ENCODE assay signal across 3 cellular contexts in the genomic region with DNA sequence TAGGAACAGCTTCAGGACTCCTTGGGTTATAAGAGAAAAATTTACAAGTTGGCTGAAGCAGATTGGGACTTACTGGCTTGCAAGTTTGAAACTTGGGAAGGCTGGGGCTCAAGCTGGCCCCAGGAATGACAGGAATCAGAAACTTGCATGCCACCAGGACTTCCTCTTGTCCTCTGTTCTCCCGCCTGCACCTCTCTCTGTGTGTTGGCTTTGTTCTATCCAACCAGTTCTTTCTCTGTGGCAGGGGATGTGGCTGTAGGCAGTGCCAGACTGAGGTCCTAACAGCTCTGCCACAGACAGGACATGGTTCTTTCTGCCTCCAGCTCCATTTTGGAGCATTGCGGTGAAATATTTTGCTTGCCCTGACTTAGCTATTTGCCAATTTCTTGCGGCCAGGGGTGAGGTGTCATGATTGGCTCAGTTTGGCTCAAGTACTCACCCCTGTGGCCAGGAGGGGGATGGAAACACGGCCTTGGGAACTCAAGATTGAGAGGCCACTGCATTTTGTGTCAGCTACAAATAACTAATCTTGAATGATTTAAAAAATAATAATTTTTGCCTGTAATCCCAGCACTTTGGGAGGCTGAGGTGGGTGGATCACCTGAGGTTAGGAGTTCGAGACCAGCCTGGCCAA.
TF ChIP-seq lines count a peak whose summit lies in the region.

No MANE protein-coding gene starts in this region.

TF ChIP-seq in H1, 55 proteins besides CTCF, POLR2A, EP300 and RAD21:
- TF ChIP-seq, protein P1, sequence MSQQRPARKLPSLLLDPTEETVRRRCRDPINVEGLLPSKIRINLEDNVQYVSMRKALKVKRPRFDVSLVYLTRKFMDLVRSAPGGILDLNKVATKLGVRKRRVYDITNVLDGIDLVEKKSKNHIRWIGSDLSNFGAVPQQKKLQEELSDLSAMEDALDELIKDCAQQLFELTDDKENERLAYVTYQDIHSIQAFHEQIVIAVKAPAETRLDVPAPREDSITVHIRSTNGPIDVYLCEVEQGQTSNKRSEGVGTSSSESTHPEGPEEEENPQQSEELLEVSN (IDR thresholded peaks at IDR 0.05): no peak
- TF ChIP-seq TBP (IDR thresholded peaks at IDR 0.05; ENCODE audit: low read depth, low read length): no peak
- TF ChIP-seq TCF12 (IDR thresholded peaks at IDR 0.05; ENCODE audit: low read depth, low read length): no peak
- TF ChIP-seq CHD1 (IDR thresholded peaks at IDR 0.05; ENCODE audit: low read depth, low read length): no peak
- TF ChIP-seq CBX8 (IDR thresholded peaks at IDR 0.05; ENCODE audit: borderline replicate concordance, low read depth, low read length): no peak
- TF ChIP-seq SIRT6 (IDR thresholded peaks at IDR 0.05; ENCODE audit: low read length): no peak
- TF ChIP-seq CHD2 (IDR thresholded peaks at IDR 0.05; ENCODE audit: low read length): no peak
- TF ChIP-seq, protein P2, sequence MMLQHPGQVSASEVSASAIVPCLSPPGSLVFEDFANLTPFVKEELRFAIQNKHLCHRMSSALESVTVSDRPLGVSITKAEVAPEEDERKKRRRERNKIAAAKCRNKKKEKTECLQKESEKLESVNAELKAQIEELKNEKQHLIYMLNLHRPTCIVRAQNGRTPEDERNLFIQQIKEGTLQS (IDR thresholded peaks at IDR 0.05; ENCODE audit: insufficient read depth, low read depth, low read length): no peak
- no peak for TF ChIP-seq HDAC2 (IDR thresholded peaks at IDR 0.05; ENCODE audit: borderline replicate concordance in 1 of 2, low read depth in 2 of 2, low read length in 2 of 2)
- no peak for TF ChIP-seq GTF2F1 (IDR thresholded peaks at IDR 0.05; ENCODE audit: borderline replicate concordance, low read depth, low read length)
- TF ChIP-seq TAF1 (IDR thresholded peaks at IDR 0.05; ENCODE audit: low read depth, low read length): no peak
- no peak for TF ChIP-seq SIN3A (conservative IDR thresholded peaks at IDR 0.05 in 1 of 2, IDR thresholded peaks at IDR 0.05 in 1 of 2; ENCODE audit: low read depth in 1 of 2, low read length in 2 of 2)
- no peak for TF ChIP-seq RFX5 (IDR thresholded peaks at IDR 0.05; ENCODE audit: borderline replicate concordance, low read depth, low read length)
- TF ChIP-seq SP2 (IDR thresholded peaks at IDR 0.05; ENCODE audit: low read length): no peak
- TF ChIP-seq HDAC6 (IDR thresholded peaks at IDR 0.05; ENCODE audit: low read depth, low read length): no peak
- TF ChIP-seq SUZ12 (IDR thresholded peaks at IDR 0.05; ENCODE audit: low read length): no peak
- no peak for TF ChIP-seq RXRA (IDR thresholded peaks at IDR 0.05; ENCODE audit: insufficient read depth, low read depth, low read length)
- no peak for TF ChIP-seq FOSL1 (IDR thresholded peaks at IDR 0.05; ENCODE audit: insufficient read depth, low read depth, low read length)

TF ChIP-seq in HepG2, 621 proteins besides CTCF, POLR2A, EP300 and RAD21:
- TF ChIP-seq, protein P3, sequence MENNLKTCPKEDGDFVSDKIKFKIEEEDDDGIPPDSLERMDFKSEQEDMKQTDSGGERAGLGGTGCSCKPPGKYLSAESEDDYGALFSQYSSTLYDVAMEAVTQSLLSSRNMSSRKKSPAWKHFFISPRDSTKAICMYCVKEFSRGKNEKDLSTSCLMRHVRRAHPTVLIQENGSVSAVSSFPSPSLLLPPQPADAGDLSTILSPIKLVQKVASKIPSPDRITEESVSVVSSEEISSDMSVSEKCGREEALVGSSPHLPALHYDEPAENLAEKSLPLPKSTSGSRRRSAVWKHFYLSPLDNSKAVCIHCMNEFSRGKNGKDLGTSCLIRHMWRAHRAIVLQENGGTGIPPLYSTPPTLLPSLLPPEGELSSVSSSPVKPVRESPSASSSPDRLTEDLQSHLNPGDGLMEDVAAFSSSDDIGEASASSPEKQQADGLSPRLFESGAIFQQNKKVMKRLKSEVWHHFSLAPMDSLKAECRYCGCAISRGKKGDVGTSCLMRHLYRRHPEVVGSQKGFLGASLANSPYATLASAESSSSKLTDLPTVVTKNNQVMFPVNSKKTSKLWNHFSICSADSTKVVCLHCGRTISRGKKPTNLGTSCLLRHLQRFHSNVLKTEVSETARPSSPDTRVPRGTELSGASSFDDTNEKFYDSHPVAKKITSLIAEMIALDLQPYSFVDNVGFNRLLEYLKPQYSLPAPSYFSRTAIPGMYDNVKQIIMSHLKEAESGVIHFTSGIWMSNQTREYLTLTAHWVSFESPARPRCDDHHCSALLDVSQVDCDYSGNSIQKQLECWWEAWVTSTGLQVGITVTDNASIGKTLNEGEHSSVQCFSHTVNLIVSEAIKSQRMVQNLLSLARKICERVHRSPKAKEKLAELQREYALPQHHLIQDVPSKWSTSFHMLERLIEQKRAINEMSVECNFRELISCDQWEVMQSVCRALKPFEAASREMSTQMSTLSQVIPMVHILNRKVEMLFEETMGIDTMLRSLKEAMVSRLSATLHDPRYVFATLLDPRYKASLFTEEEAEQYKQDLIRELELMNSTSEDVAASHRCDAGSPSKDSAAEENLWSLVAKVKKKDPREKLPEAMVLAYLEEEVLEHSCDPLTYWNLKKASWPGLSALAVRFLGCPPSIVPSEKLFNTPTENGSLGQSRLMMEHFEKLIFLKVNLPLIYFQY (CRISPR knock-in tag; IDR thresholded peaks at IDR 0.05; ENCODE audit: borderline replicate concordance): no peak
- TF ChIP-seq STAG1 (CRISPR knock-in tag; IDR thresholded peaks at IDR 0.05): peak; percentile 33; the same call in 1 of the 2 replicates

TF ChIP-seq in HEK293T, 16 proteins besides CTCF, POLR2A, EP300 and RAD21:
- no peak for TF ChIP-seq SP1 (IDR thresholded peaks at IDR 0.05)
- TF ChIP-seq NFRKB (IDR thresholded peaks at IDR 0.05): no peak
- TF ChIP-seq LEF1 (IDR thresholded peaks at IDR 0.05; ENCODE audit: borderline replicate concordance): no peak
- TF ChIP-seq CTBP1 (IDR thresholded peaks at IDR 0.05; ENCODE audit: borderline replicate concordance): no peak
- no peak for TF ChIP-seq FOXK2 (IDR thresholded peaks at IDR 0.05)
- TF ChIP-seq L3MBTL2 (conservative IDR thresholded peaks at IDR 0.05): no peak
- TF ChIP-seq FOXA1 (IDR thresholded peaks at IDR 0.05): no peak
- no peak for TF ChIP-seq FOXM1 (IDR thresholded peaks at IDR 0.05; ENCODE audit: borderline replicate concordance)
TF ChIP-seq in HEK293T: peak in this region for 0.
